Comparison of ENCODE assay signal across 27 cellular contexts in genomic region chr17:64676763-64677162, GRCh38.
"Had no signal": no experiment of that assay in that cellular context is flagged by ENCODE, and none has a peak within 500 bp of the region (broad histone marks: within the 10 kb centered on the region; RNA-seq: fewer than 3 reads in every experiment).

No MANE protein-coding gene starts in this region.

- ATAC-seq: activated CD4-positive, alpha-beta T cell treated with anti-CD3 and anti-CD28 coated beads for 36 hours; activated CD8-positive, alpha-beta memory T cell treated with anti-CD3 and anti-CD28 coated beads, Interleukin-2, amount 10 ng/mL, durations not matched to agents 7 days and 5 days; activated CD8-positive, alpha-beta T cell treated with anti-CD3 and anti-CD28 coated beads, Interleukin-2, amount 10 ng/mL, durations not matched to agents 7 days and 5 days; activated naive CD4-positive, alpha-beta T cell treated with anti-CD3 and anti-CD28 coated beads, Interleukin-2, amount 50 U/mL, for 72 hours; activated T-cell treated with anti-CD3 and anti-CD28 coated beads, Interleukin-2, amount 50 U/mL, for 72 hours; esophagus mucosa; foreskin keratinocyte; gastrocnemius medialis had no signal

- H3K27ac ChIP-seq: ascending aorta, breast epithelium, cardiac muscle cell, colonic mucosa, foreskin keratinocyte, gastrocnemius medialis had no signal

- H3K4me1 ChIP-seq: ascending aorta, breast epithelium, colonic mucosa, gastrocnemius medialis had no signal

- DNase-seq: activated CD4-positive, alpha-beta memory T cell treated with anti-CD3 and anti-CD28 coated beads for 36 hours; activated CD4-positive, alpha-beta T cell treated with anti-CD3 and anti-CD28 coated beads for 36 hours; activated CD4-positive, alpha-beta T cell treated with anti-CD3 and anti-CD28 coated beads, Interleukin-2, amount 10 ng/mL, durations not matched to agents 24 days and 14 days; activated CD4-positive, CD25-positive, alpha-beta regulatory T cell; activated CD4-positive, CD25-positive, alpha-beta regulatory T cell treated with anti-CD3 and anti-CD28 coated beads, Interleukin-2, amount 50 U/mL, for 72 hours; activated CD8-positive, alpha-beta memory T cell treated with anti-CD3 and anti-CD28 coated beads, Interleukin-2, amount 10 ng/mL, durations not matched to agents 7 days and 5 days; activated CD8-positive, alpha-beta memory T cell treated with anti-CD3 and anti-CD28 coated beads, Interleukin-2, amount 50 U/mL, for 4 hours; activated CD8-positive, alpha-beta T cell treated with anti-CD3 and anti-CD28 coated beads, Interleukin-2, amount 10 ng/mL, durations not matched to agents 7 days and 5 days; activated gamma-delta T cell; activated naive CD4-positive, alpha-beta T cell; activated naive CD4-positive, alpha-beta T cell treated with anti-CD3 and anti-CD28 coated beads, Interleukin-2, amount 10 ng/mL, durations not matched to agents 7 days and 5 days; activated naive CD8-positive, alpha-beta T cell treated with anti-CD3 and anti-CD28 coated beads, Interleukin-2, amount 10 ng/mL, durations not matched to agents 7 days and 5 days; activated T-cell treated with anti-CD3 and anti-CD28 coated beads, Interleukin-2, amount 50 U/mL, for 24 hours; activated T-cell treated with anti-CD3 and anti-CD28 coated beads, Interleukin-2, amount 50 U/mL, for 72 hours; central memory CD4-positive, alpha-beta T cell; cerebellar nuclear complex; colonic mucosa; effector CD8-positive, alpha-beta T cell; foreskin keratinocyte; gastrocnemius medialis; glutamatergic neuron; T-helper 2 cell had no signal

- H3K36me3 ChIP-seq: ascending aorta, breast epithelium, cardiac muscle cell, colonic mucosa, gastrocnemius medialis had no signal

- H3K4me3 ChIP-seq: ascending aorta, breast epithelium, cardiac muscle cell, colonic mucosa, gastrocnemius medialis had no signal

- H3K9me3 ChIP-seq: ascending aorta, breast epithelium, colonic mucosa, gastrocnemius medialis had no signal

- H3K27me3 ChIP-seq: ascending aorta, breast epithelium, cardiac muscle cell, colonic mucosa, foreskin keratinocyte, gastrocnemius medialis had no signal
